ENCODE assay signal across 7 cellular contexts in the genomic region with DNA sequence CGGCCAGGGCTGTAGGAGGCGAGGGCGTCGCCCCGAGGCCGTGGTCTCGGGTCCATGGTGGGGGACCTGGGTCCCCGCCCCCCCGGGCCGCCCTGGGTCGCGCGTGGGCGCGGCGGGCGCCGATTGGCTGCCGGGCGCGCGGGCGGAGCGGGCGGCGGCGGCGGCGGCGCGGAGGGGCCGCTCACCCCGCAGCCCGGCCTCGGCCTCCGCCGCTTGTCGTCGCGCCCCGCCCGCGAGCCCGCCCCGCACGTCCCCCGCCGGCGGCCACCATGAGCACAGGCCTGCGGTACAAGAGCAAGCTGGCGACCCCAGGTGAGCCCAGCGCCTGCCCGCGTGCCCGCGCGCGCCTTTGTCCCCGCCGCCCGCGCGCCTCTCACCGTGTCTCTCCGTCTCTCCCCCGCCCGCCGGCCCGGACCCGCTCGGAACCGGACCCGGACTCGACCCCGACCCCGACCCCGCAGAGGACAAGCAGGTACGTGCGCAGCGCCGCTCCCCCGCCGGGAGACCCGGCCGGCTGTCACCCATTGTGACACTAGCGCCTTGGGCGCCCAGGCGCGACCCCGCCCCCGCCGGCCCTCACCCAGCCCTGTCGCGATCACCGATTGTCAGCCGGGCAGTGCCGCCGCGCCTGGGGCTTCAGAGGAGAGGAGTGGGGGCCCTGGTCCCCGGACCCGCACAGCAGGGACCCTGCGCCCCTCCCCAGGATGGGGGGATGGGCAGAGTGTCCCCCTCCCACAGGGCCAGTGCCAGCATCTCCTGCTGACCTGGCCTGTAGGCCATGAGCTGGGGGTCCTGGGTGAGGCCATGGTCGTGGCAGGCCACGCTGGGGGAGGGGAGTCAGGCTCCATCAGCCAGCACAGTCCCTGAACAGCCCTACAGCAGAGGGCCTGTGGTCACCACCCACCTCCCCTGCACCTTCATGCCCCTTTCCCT. TPM values are rescaled to one million over a fixed set of nuclear protein-coding genes. Genes with fewer than 3 reads are reported as not detected.
DNase-seq lines count a peak whose midpoint lies in the region; ATAC-seq, FAIRE-seq and TF ChIP-seq lines count a peak whose summit lies in the region.

A gene (plus strand): TSS at position 184 of the 933 bp plus-strand sequence. CDS start 86 bp downstream, at position 270.

- H3K4me1 ChIP-seq in hepatocyte (ENCODE audit: insufficient read depth) (peaks cover 13% of the 10 kb centered on the region), skeletal muscle satellite cell (ENCODE audit: control insufficient read depth, insufficient read depth, low read length) (peaks cover 18% of the 10 kb centered on the region)

- WGBS in hepatocyte (ENCODE audit: low lambda C conversion rate, missing lambda C conversion rate): 2% methylated on average over 18 of the region's 104 CpGs

- peak within 1 kb of the TSS; percentile 74 for H2AFZ ChIP-seq in hepatocyte

- H3K4me1 Mint-ChIP-seq in activated naive CD8-positive, alpha-beta T cell treated with anti-CD3 and anti-CD28 coated beads, Interleukin-2, amount 10 ng/mL, durations not matched to agents 7 days and 5 days: peaks cover 2% of the 10 kb centered on the region

- H3K9me3 ChIP-seq in hepatocyte (ENCODE audit: low read depth) (no peaks in the 10 kb centered on the region), skeletal muscle satellite cell (replicated peaks; ENCODE audit: low read length) (no peaks in the 10 kb centered on the region)

- POLR2A ChIA-PET in activated naive CD8-positive, alpha-beta T cell treated with anti-CD3 and anti-CD28 coated beads, Interleukin-2, amount 10 ng/mL, durations not matched to agents 7 days and 5 days (lab: Charles Lee): no interaction called here

- H3K27ac ChIP-seq in hepatocyte: no peak within 1 kb of the TSS

- H3K9me3 Mint-ChIP-seq in activated naive CD8-positive, alpha-beta T cell treated with anti-CD3 and anti-CD28 coated beads, Interleukin-2, amount 10 ng/mL, durations not matched to agents 7 days and 5 days: no peaks in the 10 kb centered on the region

- H3K79me2 ChIP-seq in hepatocyte: no peaks in the 10 kb centered on the region

- DNase-seq in HTR-8/SVneo (ENCODE audit: insufficient read length, low spot score) (no peak), hepatocyte (ENCODE audit: low spot score) (no peak), UCSD-AML1 (lab: John Stamatoyannopoulos, UW; ENCODE audit: unreplicated experiment) (no peak), NCI-H1436 treated with DMSO at 0.1 percent for 48 hours (lab: John Stamatoyannopoulos, UW) (no peak), Ammon's horn (ENCODE audit: low spot score) (no peak)
- DNase-seq in activated naive CD8-positive, alpha-beta T cell treated with anti-CD3 and anti-CD28 coated beads, Interleukin-2, amount 10 ng/mL, durations not matched to agents 7 days and 5 days: peak; percentile 42

- H4K20me1 ChIP-seq in hepatocyte (ENCODE audit: insufficient read depth, poor library complexity, severe bottlenecking): no peaks in the 10 kb centered on the region

- TF ChIP-seq CTCF in hepatocyte (IDR thresholded peaks at IDR 0.05; ENCODE audit: poor library complexity): no peak

- no peaks in the 10 kb centered on the region for H3K9me2 ChIP-seq in hepatocyte (replicated peaks; ENCODE audit: insufficient read depth)

- no peak for ATAC-seq in activated naive CD8-positive, alpha-beta T cell treated with anti-CD3 and anti-CD28 coated beads, Interleukin-2, amount 10 ng/mL, durations not matched to agents 7 days and 5 days (ENCODE audit: low read depth)

- H3K27me3 Mint-ChIP-seq in activated naive CD8-positive, alpha-beta T cell treated with anti-CD3 and anti-CD28 coated beads, Interleukin-2, amount 10 ng/mL, durations not matched to agents 7 days and 5 days: peaks cover 32% of the 10 kb centered on the region

- peak; percentile 60 for FAIRE-seq in HTR-8/SVneo (lab: Jason Lieb, UNC)

- no peaks in the 10 kb centered on the region for H3K36me3 Mint-ChIP-seq in activated naive CD8-positive, alpha-beta T cell treated with anti-CD3 and anti-CD28 coated beads, Interleukin-2, amount 10 ng/mL, durations not matched to agents 7 days and 5 days

- peak within 1 kb of the TSS; percentile 39 for H3K4me3 ChIP-seq in hepatocyte
- H3K4me3 ChIP-seq in skeletal muscle satellite cell (ENCODE audit: low read length): peak within 1 kb of the TSS; percentile 76

- H3K36me3 ChIP-seq in hepatocyte (replicated peaks; ENCODE audit: insufficient read depth, low read depth) (no peaks in the 10 kb centered on the region), skeletal muscle satellite cell (ENCODE audit: insufficient read depth, low read length) (no peaks in the 10 kb centered on the region)

- no peak within 1 kb of the TSS for H3K27ac Mint-ChIP-seq in activated naive CD8-positive, alpha-beta T cell treated with anti-CD3 and anti-CD28 coated beads, Interleukin-2, amount 10 ng/mL, durations not matched to agents 7 days and 5 days

- H3K27me3 ChIP-seq in hepatocyte: peaks cover 41% of the 10 kb centered on the region
- peaks cover 3% of the 10 kb centered on the region for H3K27me3 ChIP-seq in skeletal muscle satellite cell (ENCODE audit: control insufficient read depth, insufficient read depth, low read length)

- H3K9ac ChIP-seq in skeletal muscle satellite cell (ENCODE audit: low read depth, low read length): peak within 1 kb of the TSS; percentile 54

- peak within 1 kb of the TSS; percentile 54 for H3K4me3 Mint-ChIP-seq in activated naive CD8-positive, alpha-beta T cell treated with anti-CD3 and anti-CD28 coated beads, Interleukin-2, amount 10 ng/mL, durations not matched to agents 7 days and 5 days

- peak within 1 kb of the TSS; percentile 99 for H3K4me2 ChIP-seq in hepatocyte
- H3K4me2 ChIP-seq in skeletal muscle satellite cell (ENCODE audit: low read length): peak within 1 kb of the TSS; percentile 94

RNA-seq across cellular contexts. Expression of the gene that starts here (rescaled TPM):
- not detected for total RNA-seq in activated naive CD8-positive, alpha-beta T cell treated with anti-CD3 and anti-CD28 coated beads, Interleukin-2, amount 10 ng/mL, durations not matched to agents 7 days and 5 days
- total RNA-seq in hepatocyte: 4.3 and 10.0 TPM in 2 replicates
- 9.4 and 9.7 TPM in 2 replicates for polyA plus RNA-seq in hepatocyte
- total RNA-seq in skeletal muscle satellite cell (2012; rRNA removed): 5.1 and 5.7 TPM in 2 replicates

Comparison
In these comparisons a context has a peak if more than half of its experiments do, and no peak if none do; other contexts are left out.
1. Peak in DNase-seq in activated naive CD8-positive, alpha-beta T cell treated with anti-CD3 and anti-CD28 coated beads, Interleukin-2, amount 10 ng/mL, durations not matched to agents 7 days and 5 days; RNA of the gene not detected or under 1 TPM.